Comparison of ENCODE assay signal across 8 cellular contexts in the genomic region with DNA sequence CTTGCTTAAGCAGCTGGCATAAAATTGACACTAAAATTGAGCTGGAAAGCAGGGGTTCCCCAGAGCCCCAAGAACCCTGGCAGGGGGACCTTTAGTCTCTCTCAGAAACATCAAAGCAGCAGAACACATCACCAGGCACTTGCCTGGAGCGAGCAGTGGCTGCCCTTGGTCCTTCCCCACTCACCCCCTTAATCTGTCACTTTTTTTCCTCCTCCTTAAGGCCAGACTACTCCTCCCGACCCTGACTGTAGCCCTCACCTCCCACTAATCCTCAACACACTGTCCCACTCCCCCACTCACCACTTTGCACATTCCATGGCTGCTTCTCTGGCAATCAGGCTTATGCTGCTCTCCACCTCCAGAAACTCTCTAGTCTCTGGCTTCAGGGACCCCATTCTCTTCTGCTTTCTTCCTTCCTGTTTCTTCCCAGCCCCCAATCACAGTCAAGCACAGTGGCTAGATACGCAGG. TPM values are rescaled to one million over a fixed set of nuclear protein-coding genes. Genes with fewer than 3 reads are reported as not detected.
A peak's percentile ranks its signal among the peaks of the same experiment; 100 is the strongest.
DNase-seq lines count a peak whose midpoint lies in the region; TF ChIP-seq lines count a peak whose summit lies in the region.

No MANE protein-coding gene starts in this region.

- intact Hi-C loops in Caco-2 (cut with micrococcal nuclease; ENCODE audit: unreplicated experiment), result loop anchor here (1.0 kb wide), 5 partner anchors 15 to 131 kb away; a partner anchor contains a TSS

- BruUV-seq in Caco-2 (replicated peaks; lab: Mats Ljungman, UMichigan), result no TSS peak

- H3K27ac ChIP-seq in WERI-Rb-1, result peak overlapping the region; percentile 33

- TF ChIP-seq CTCF in Caco-2 (IDR thresholded peaks at IDR 0.05; ENCODE audit: insufficient read depth in 1 of 2, low read depth in 1 of 2, low read length in 1 of 2, severe bottlenecking in 1 of 2, unreplicated experiment in 1 of 2), result no peak
- TF ChIP-seq CTCF in HFF-Myc (IDR thresholded peaks at IDR 0.05; ENCODE audit: low read depth, low read length, missing control alignments), result no peak
- no peak for TF ChIP-seq CTCF in WERI-Rb-1 (IDR thresholded peaks at IDR 0.05; ENCODE audit: low read depth, low read length)
- no peak for TF ChIP-seq CTCF in glutamatergic neuron (IDR thresholded peaks at IDR 0.05; ENCODE audit: partially characterized antibody, unreplicated experiment)

- H3K4me3 ChIP-seq in Caco-2 (ENCODE audit: low read depth, low read length), result peak overlapping the region; percentile 71
- peak overlapping the region; percentile 58 for H3K4me3 ChIP-seq in HFF-Myc (replicated peaks; ENCODE audit: low read depth, low read length)
- peak overlapping the region; percentile 79 for H3K4me3 ChIP-seq in WERI-Rb-1 (ENCODE audit: low read depth, low read length)
- peak overlapping the region; percentile 75 for H3K4me3 ChIP-seq in skeletal muscle cell (ENCODE audit: low read depth, low read length)

- H3K27ac Mint-ChIP-seq in Caco-2 (ENCODE audit: unreplicated experiment) (peak overlapping the region; percentile 25), glutamatergic neuron (ENCODE audit: unreplicated experiment) (peak overlapping the region; percentile 25)

- no peaks in the 10 kb centered on the region for H3K9me3 ChIP-seq in Caco-2
- H3K9me3 ChIP-seq in WERI-Rb-1 (ENCODE audit: severe bottlenecking), result no peaks in the 10 kb centered on the region

- CTCF ChIA-PET in Caco-2 (lab: Charles Lee), result interaction anchor here (0.6 to 1.0 kb wide), 4 partner anchors 14 to 172 kb away, joined by 4 to 5 read pairs (median 4); a partner anchor contains a TSS

- H3K4me1 Mint-ChIP-seq in Caco-2 (ENCODE audit: low read depth, unreplicated experiment), result peaks cover 8% of the 10 kb centered on the region
- peaks cover 4% of the 10 kb centered on the region for H3K4me1 Mint-ChIP-seq in glutamatergic neuron (ENCODE audit: low read depth, unreplicated experiment)

- H3K4me1 ChIP-seq in Caco-2, result peaks cover 4% of the 10 kb centered on the region; the same call in 1 of the 2 replicates

- peaks cover 14% of the 10 kb centered on the region for H3K36me3 Mint-ChIP-seq in Caco-2 (ENCODE audit: insufficient read depth, unreplicated experiment)
- H3K36me3 Mint-ChIP-seq in glutamatergic neuron (ENCODE audit: unreplicated experiment), result no peaks in the 10 kb centered on the region

- POLR2A ChIA-PET in Caco-2 (lab: Charles Lee), result interaction anchor here (0.7 to 1.2 kb wide), 4 partner anchors 14 to 1075 kb away, joined by 3 to 7 read pairs (median 3); a partner anchor contains a TSS

- H3K9me3 Mint-ChIP-seq in Caco-2 (ENCODE audit: unreplicated experiment), result no peaks in the 10 kb centered on the region
- H3K9me3 Mint-ChIP-seq in glutamatergic neuron (ENCODE audit: unreplicated experiment), result peaks cover 2% of the 10 kb centered on the region

- H3K27me3 Mint-ChIP-seq in Caco-2 (ENCODE audit: insufficient read depth, unreplicated experiment), result no peaks in the 10 kb centered on the region
- H3K27me3 Mint-ChIP-seq in glutamatergic neuron (ENCODE audit: unreplicated experiment), result no peaks in the 10 kb centered on the region

- H3K27me3 ChIP-seq in Caco-2 (replicated peaks; ENCODE audit: control insufficient read depth, insufficient read depth, low read length), result no peaks in the 10 kb centered on the region
- no peaks in the 10 kb centered on the region for H3K27me3 ChIP-seq in WERI-Rb-1 (ENCODE audit: insufficient read depth, low read depth, severe bottlenecking)

- peak overlapping the region; percentile 95 for H3K4me3 Mint-ChIP-seq in Caco-2 (ENCODE audit: unreplicated experiment)
- peak overlapping the region; percentile 99 for H3K4me3 Mint-ChIP-seq in glutamatergic neuron (ENCODE audit: unreplicated experiment)

- H3K36me3 ChIP-seq in Caco-2 (ENCODE audit: control insufficient read depth, insufficient read depth, low read length), result no peaks in the 10 kb centered on the region
- H3K36me3 ChIP-seq in WERI-Rb-1, result peaks cover 8% of the 10 kb centered on the region; the same call in 1 of the 2 replicates

- in situ Hi-C loops in ACHN (cut with HindIII; ENCODE audit: low pct_ligation_motif_present, low pct_unique_long_range_greater_than_20kb, low sequenced_read_pairs), result no loop called here

- DNase-seq in Caco-2 (no peak), HFF-Myc (ENCODE audit: extremely low read depth, low read depth) (no peak), WERI-Rb-1 (peak; percentile 59), glutamatergic neuron (no peak), skeletal muscle cell (ENCODE audit: low read depth) (no peak), ACHN (no peak), EL (no peak)
- no peak for DNase-seq in stimulated activated CD4-positive, alpha-beta T cell treated with anti-CD3 and anti-CD28 coated beads, Interleukin-4, amount 100 ng/mL, for 1 hour

RNA-seq across cellular contexts. Expression of a gene that starts 0.5 kb away (rescaled TPM):
- total RNA-seq in Caco-2 (2022), result 5.0 and 5.5 TPM in 2 replicates
- total RNA-seq in glutamatergic neuron (ENCODE audit: unreplicated experiment), result 7.7 TPM

RNA-seq across cellular contexts. Expression of a gene that starts 6.6 kb away (rescaled TPM):
- not detected in 2 replicates for total RNA-seq in Caco-2 (2022)
- 0.69 TPM for total RNA-seq in glutamatergic neuron (ENCODE audit: unreplicated experiment)

RNA-seq across cellular contexts. Expression of a gene that starts 14.4 kb away (rescaled TPM):
- total RNA-seq in Caco-2 (2022) (7.2 and 7.8 TPM in 2 replicates), glutamatergic neuron (ENCODE audit: unreplicated experiment) (24.8 TPM)

RNA-seq across cellular contexts. Expression of a gene that starts 27.5 kb away (rescaled TPM):
- 13.7 and 13.9 TPM in 2 replicates for total RNA-seq in Caco-2 (2022)
- total RNA-seq in glutamatergic neuron (ENCODE audit: unreplicated experiment), result 54.0 TPM

RNA-seq across cellular contexts. Expression of a gene that starts 28.8 kb away (rescaled TPM):
- total RNA-seq in Caco-2 (2022), result 3.6 and 3.8 TPM in 2 replicates
- 18.1 TPM for total RNA-seq in glutamatergic neuron (ENCODE audit: unreplicated experiment)
